6 cellular contexts compared by ENCODE assay signal in the genomic region with DNA sequence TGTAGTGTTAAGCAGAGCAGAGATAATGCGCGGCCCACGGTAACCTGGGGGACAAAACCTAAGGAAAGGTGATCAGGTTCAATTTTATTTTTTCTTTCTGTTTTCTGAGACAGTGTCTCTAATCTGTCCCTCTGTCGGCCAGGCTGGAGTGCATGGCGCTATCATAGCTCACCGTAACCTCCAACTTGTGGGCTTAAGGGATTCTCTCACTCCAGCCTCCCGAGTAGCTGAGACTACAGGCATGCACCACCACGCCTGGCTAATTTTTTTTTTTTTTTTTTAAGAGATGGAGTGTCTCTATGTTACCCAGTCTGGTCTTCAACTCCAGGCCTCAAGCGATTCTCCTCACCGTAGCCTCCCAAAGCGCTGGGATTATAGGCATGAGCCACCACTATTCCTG. TPM values are rescaled to one million over a fixed set of nuclear protein-coding genes. Genes with fewer than 3 reads are reported as not detected.
A peak's percentile ranks its signal among the peaks of the same experiment; 100 is the strongest.
DNase-seq lines count a peak whose midpoint lies in the region; ATAC-seq and TF ChIP-seq lines count a peak whose summit lies in the region.

No MANE protein-coding gene starts in this region.

- peak overlapping the region; percentile 84 for H2AFZ ChIP-seq in HCT116 (ENCODE audit: low read depth, low read length, poor library complexity, severe bottlenecking)

- no peaks in the 10 kb centered on the region for H4K20me1 ChIP-seq in HCT116 (ENCODE audit: insufficient read depth)

- peaks cover 12 to 28% of the 10 kb centered on the region in 2 experiments for H3K4me1 ChIP-seq in HCT116 (ENCODE audit: control insufficient read depth in 1 of 2, insufficient read depth in 2 of 2, low read length in 2 of 2)
- peaks cover 10 to 16% of the 10 kb centered on the region in 2 experiments for H3K4me1 ChIP-seq in neutrophil (ENCODE audit: control insufficient read depth in 1 of 2, insufficient read depth in 1 of 2, low read depth in 1 of 2, low read length in 1 of 2)

- RAD21 ChIA-PET in HCT116 (lab: Charles Lee; ENCODE audit: low non-redundant PET in 1 of 2, low total read pairs in 2 of 2, uncharacterized antibody in 2 of 2, unreplicated experiment in 2 of 2), result no interaction called here

- ATAC-seq in HCT116, result peak; percentile 8; the same call in 1 of the 2 replicates
- no peak for ATAC-seq in activated CD4-positive, CD25-positive, alpha-beta regulatory T cell treated with anti-CD3 and anti-CD28 coated beads, Interleukin-2, amount 50 U/mL, for 24 hours
- ATAC-seq in GM18867 (IDR thresholded peaks at IDR 0.05; ENCODE audit: unreplicated experiment), result no peak

- H3K4me2 ChIP-seq in HCT116 (ENCODE audit: low read length), result peak overlapping the region; percentile 72

- no peaks in the 10 kb centered on the region for H3K79me2 ChIP-seq in HCT116 (ENCODE audit: insufficient read depth, low read length)

- H3K9me3 ChIP-seq in HCT116 (ENCODE audit: control insufficient read depth in 1 of 2, insufficient read depth in 1 of 2, low read depth in 1 of 2, low read length in 2 of 2) (no peaks in the 10 kb centered on the region), neutrophil (no peaks in the 10 kb centered on the region)

- BruUV-seq in HCT116 (replicated peaks; lab: Mats Ljungman, UMichigan), result no TSS peak

- H3K9me2 ChIP-seq in HCT116 (ENCODE audit: insufficient read depth), result no peaks in the 10 kb centered on the region

- intact Hi-C loops in HCT116 (cut with micrococcal nuclease), result no loop called here

- DNase-seq in HCT116 (ENCODE audit: low read depth, low spot score) (no peak), cardiac fibroblast (ENCODE audit: low read depth in 2 of 2) (no peak), caudate nucleus (lab: John Stamatoyannopoulos, UW) (no peak)

- H3K27ac ChIP-seq in HCT116 (ENCODE audit: low read depth, low read length), result no peak overlapping the region
- H3K27ac ChIP-seq in neutrophil, result no peak overlapping the region
- H3K27ac ChIP-seq in caudate nucleus (ENCODE audit: low read depth, low read length), result no peak overlapping the region

- TF ChIP-seq CTCF in HCT116 (IDR thresholded peaks at IDR 0.05 in 2 of 3, conservative IDR thresholded peaks at IDR 0.05 in 1 of 3; ENCODE audit: borderline replicate concordance in 1 of 3, insufficient read depth in 1 of 3, low read depth in 2 of 3, low read length in 2 of 3), result no peak
- no peak for TF ChIP-seq CTCF in cardiac fibroblast (IDR thresholded peaks at IDR 0.05; ENCODE audit: low read depth, low read length)
- TF ChIP-seq CTCF in neutrophil (IDR thresholded peaks at IDR 0.05), result no peak

- TF ChIP-seq RAD21 in HCT116 (IDR thresholded peaks at IDR 0.05; ENCODE audit: low read depth), result no peak

- H3K36me3 ChIP-seq in HCT116 (ENCODE audit: control insufficient read depth in 1 of 2, insufficient read depth in 2 of 2, low read length in 2 of 2), result no peaks in the 10 kb centered on the region
- H3K36me3 ChIP-seq in neutrophil, result no peaks in the 10 kb centered on the region

- peak overlapping the region in 1 of 2 experiments; percentile 46; a peak in 1 of 4 replicates for H3K4me3 ChIP-seq in HCT116 (replicated peaks in 1 of 2; ENCODE audit: low read depth in 1 of 2, low read length in 2 of 2)
- peak overlapping the region; percentile 64 to 67 for H3K4me3 ChIP-seq in cardiac fibroblast (replicated peaks in 1 of 2; ENCODE audit: low read depth in 2 of 2, low read length in 2 of 2)
- peak overlapping the region; percentile 80 to 88 for H3K4me3 ChIP-seq in neutrophil (ENCODE audit: low read depth in 1 of 2, low read length in 1 of 2)

- no peak for TF ChIP-seq POLR2A in HCT116 (IDR thresholded peaks at IDR 0.05; ENCODE audit: borderline replicate concordance, extremely low read depth, insufficient read depth, insufficient read length)

- CTCF ChIA-PET in HCT116 (lab: Charles Lee), result no interaction called here

- POLR2A ChIA-PET in HCT116 (lab: Charles Lee), result interaction anchor here (1.4 kb wide), 1 partner anchor 41 kb away, joined by 3 read pairs; the partner anchor contains the start of gene RBM8A

- peaks cover 7% of the 10 kb centered on the region; the same call in 1 of the 2 replicates for H3K27me3 ChIP-seq in HCT116 (ENCODE audit: insufficient read depth, low read length)
- peaks cover 26% of the 10 kb centered on the region for H3K27me3 ChIP-seq in neutrophil

- H3K9ac ChIP-seq in HCT116 (ENCODE audit: low read length), result no peak overlapping the region

TF ChIP-seq in HCT116, 20 proteins besides CTCF, POLR2A, EP300 and RAD21:
- TF ChIP-seq SIN3A (IDR thresholded peaks at IDR 0.05; ENCODE audit: low read depth) (no peak), SP1 (IDR thresholded peaks at IDR 0.05; ENCODE audit: low read depth) (no peak), EZH2phosphoT487 (IDR thresholded peaks at IDR 0.05; ENCODE audit: borderline replicate concordance) (no peak), MAX (IDR thresholded peaks at IDR 0.05) (no peak), ELF1 (IDR thresholded peaks at IDR 0.05; ENCODE audit: borderline replicate concordance, low read depth) (no peak), SRF (IDR thresholded peaks at IDR 0.05; ENCODE audit: low read depth) (no peak), ATF3 (IDR thresholded peaks at IDR 0.05) (no peak), YY1 (IDR thresholded peaks at IDR 0.05; ENCODE audit: extremely low read depth, insufficient replicate concordance, low read depth, low read length) (no peak), CEBPB (IDR thresholded peaks at IDR 0.05; ENCODE audit: low read depth) (no peak), ZNF274 (IDR thresholded peaks at IDR 0.05; ENCODE audit: low read depth, low read length) (no peak), POLR2AphosphoS5 (IDR thresholded peaks at IDR 0.05; ENCODE audit: low read depth, low read length) (no peak), TCF7L2 (IDR thresholded peaks at IDR 0.05; ENCODE audit: borderline replicate concordance, extremely low read depth, insufficient read depth, insufficient read length) (no peak), EGR1 (IDR thresholded peaks at IDR 0.05; ENCODE audit: low read depth) (no peak), FOSL1 (IDR thresholded peaks at IDR 0.05; ENCODE audit: low read depth) (no peak), CBX3 (IDR thresholded peaks at IDR 0.05; ENCODE audit: low read depth) (no peak), JUND (IDR thresholded peaks at IDR 0.05) (no peak), EZH2 (IDR thresholded peaks at IDR 0.05) (no peak), ZFX (IDR thresholded peaks at IDR 0.05) (no peak)
- TF ChIP-seq, protein P1, sequence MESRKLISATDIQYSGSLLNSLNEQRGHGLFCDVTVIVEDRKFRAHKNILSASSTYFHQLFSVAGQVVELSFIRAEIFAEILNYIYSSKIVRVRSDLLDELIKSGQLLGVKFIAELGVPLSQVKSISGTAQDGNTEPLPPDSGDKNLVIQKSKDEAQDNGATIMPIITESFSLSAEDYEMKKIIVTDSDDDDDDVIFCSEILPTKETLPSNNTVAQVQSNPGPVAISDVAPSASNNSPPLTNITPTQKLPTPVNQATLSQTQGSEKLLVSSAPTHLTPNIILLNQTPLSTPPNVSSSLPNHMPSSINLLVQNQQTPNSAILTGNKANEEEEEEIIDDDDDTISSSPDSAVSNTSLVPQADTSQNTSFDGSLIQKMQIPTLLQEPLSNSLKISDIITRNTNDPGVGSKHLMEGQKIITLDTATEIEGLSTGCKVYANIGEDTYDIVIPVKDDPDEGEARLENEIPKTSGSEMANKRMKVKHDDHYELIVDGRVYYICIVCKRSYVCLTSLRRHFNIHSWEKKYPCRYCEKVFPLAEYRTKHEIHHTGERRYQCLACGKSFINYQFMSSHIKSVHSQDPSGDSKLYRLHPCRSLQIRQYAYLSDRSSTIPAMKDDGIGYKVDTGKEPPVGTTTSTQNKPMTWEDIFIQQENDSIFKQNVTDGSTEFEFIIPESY (IDR thresholded peaks at IDR 0.05; ENCODE audit: extremely low read depth, insufficient replicate concordance, low read length), result no peak
- TF ChIP-seq, protein P2, sequence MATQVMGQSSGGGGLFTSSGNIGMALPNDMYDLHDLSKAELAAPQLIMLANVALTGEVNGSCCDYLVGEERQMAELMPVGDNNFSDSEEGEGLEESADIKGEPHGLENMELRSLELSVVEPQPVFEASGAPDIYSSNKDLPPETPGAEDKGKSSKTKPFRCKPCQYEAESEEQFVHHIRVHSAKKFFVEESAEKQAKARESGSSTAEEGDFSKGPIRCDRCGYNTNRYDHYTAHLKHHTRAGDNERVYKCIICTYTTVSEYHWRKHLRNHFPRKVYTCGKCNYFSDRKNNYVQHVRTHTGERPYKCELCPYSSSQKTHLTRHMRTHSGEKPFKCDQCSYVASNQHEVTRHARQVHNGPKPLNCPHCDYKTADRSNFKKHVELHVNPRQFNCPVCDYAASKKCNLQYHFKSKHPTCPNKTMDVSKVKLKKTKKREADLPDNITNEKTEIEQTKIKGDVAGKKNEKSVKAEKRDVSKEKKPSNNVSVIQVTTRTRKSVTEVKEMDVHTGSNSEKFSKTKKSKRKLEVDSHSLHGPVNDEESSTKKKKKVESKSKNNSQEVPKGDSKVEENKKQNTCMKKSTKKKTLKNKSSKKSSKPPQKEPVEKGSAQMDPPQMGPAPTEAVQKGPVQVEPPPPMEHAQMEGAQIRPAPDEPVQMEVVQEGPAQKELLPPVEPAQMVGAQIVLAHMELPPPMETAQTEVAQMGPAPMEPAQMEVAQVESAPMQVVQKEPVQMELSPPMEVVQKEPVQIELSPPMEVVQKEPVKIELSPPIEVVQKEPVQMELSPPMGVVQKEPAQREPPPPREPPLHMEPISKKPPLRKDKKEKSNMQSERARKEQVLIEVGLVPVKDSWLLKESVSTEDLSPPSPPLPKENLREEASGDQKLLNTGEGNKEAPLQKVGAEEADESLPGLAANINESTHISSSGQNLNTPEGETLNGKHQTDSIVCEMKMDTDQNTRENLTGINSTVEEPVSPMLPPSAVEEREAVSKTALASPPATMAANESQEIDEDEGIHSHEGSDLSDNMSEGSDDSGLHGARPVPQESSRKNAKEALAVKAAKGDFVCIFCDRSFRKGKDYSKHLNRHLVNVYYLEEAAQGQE (IDR thresholded peaks at IDR 0.05; ENCODE audit: low read depth), result no peak

RNA-seq across cellular contexts. Expression of gene ANKRD35, which starts 0.7 kb away (rescaled TPM):
- not detected for total RNA-seq in HCT116 (2021; ENCODE audit: unreplicated experiment)
- 0.03 TPM in 1 of 2 replicates, not detected in the other for polyA plus RNA-seq in HCT116 (2012)

RNA-seq across cellular contexts. Expression of gene ITGA10, which starts 23.5 kb away (rescaled TPM):
- 0.86 TPM for total RNA-seq in HCT116 (2021; ENCODE audit: unreplicated experiment)
- 0.55 and 0.91 TPM in 2 replicates for polyA plus RNA-seq in HCT116 (2012)

RNA-seq across cellular contexts. Expression of gene PIAS3, which starts 27.5 kb away (rescaled TPM):
- total RNA-seq in HCT116 (2021; ENCODE audit: unreplicated experiment), result 31.2 TPM
- polyA plus RNA-seq in HCT116 (2012), result 28.3 and 37.6 TPM in 2 replicates

RNA-seq across cellular contexts. Expression of gene PEX11B, which starts 32.1 kb away (rescaled TPM):
- 20.9 TPM for total RNA-seq in HCT116 (2021; ENCODE audit: unreplicated experiment)
- 15.2 and 18.3 TPM in 2 replicates for polyA plus RNA-seq in HCT116 (2012)

RNA-seq across cellular contexts. Expression of gene RBM8A, which starts 40.9 kb away (rescaled TPM):
- total RNA-seq in HCT116 (2021; ENCODE audit: unreplicated experiment), result 195 TPM
- 234 and 261 TPM in 2 replicates for polyA plus RNA-seq in HCT116 (2012)
